Comparison of ENCODE assay signal across 21 cellular contexts in genomic region chr7:66638309-66639099, GRCh38. TPM values are rescaled to one million over a fixed set of nuclear protein-coding genes. Genes with fewer than 3 reads are reported as not detected.
DNase-seq lines count a peak whose midpoint lies in the region; ATAC-seq and TF ChIP-seq lines count a peak whose summit lies in the region.
"Had no signal": no experiment of that assay in that cellular context is flagged by ENCODE, and none has a peak within 500 bp of the region (broad histone marks: within the 10 kb centered on the region; RNA-seq: fewer than 3 reads in every experiment).

No MANE protein-coding gene starts in this region.

- H3K4me1 Mint-ChIP-seq in activated T-cell treated with anti-CD3 and anti-CD28 coated beads, Interleukin-2, amount 50 U/mL, for 24 hours (ENCODE audit: low read depth): peaks cover 21% of the 10 kb centered on the region
- H3K4me1 Mint-ChIP-seq in endothelial cell (ENCODE audit: unreplicated experiment) (peaks cover 9% of the 10 kb centered on the region), type B pancreatic cell (ENCODE audit: unreplicated experiment) (no peaks in the 10 kb centered on the region)

- ATAC-seq in PC-3 (no peak), GM18502 (IDR thresholded peaks at IDR 0.05; ENCODE audit: poor library complexity, unreplicated experiment) (no peak)
- no peak for ATAC-seq in stimulated activated naive CD8-positive, alpha-beta T cell treated with anti-CD3 and anti-CD28 coated beads, Interleukin-15, Interleukin-2, amounts not matched to agents 100 U/mL and 50 U/mL, for 24 hours

- no peak for DNase-seq in activated T-cell treated with anti-CD3 and anti-CD28 coated beads, Interleukin-2, amount 50 U/mL, for 24 hours
- no peak for DNase-seq in activated T-cell treated with anti-CD3 and anti-CD28 coated beads, Interleukin-2, amount 50 U/mL, for 1 hour
- no peak for DNase-seq in PC-3
- DNase-seq in endothelial cell (ENCODE audit: low spot score): no peak
- DNase-seq in type B pancreatic cell (ENCODE audit: extremely low spot score, unreplicated experiment): peak; percentile 70
- no peak for DNase-seq in stimulated activated naive CD8-positive, alpha-beta T cell treated with anti-CD3 and anti-CD28 coated beads, Interleukin-15, Interleukin-2, amounts not matched to agents 100 U/mL and 50 U/mL, for 24 hours
- no peak for DNase-seq in A172 (ENCODE audit: low spot score)
- DNase-seq: 8988T; Caco-2; CD4-positive, CD25-positive, alpha-beta regulatory T cell; MM.1S; NCI-H1105 treated with DMSO at 0.1 percent for 48 hours; NCI-H1694; NCI-H2107; NCI-H510A; NCI-H774; RPMI8226; SHP77 treated with DMSO at 0.1 percent for 48 hours; SK-N-SH had no signal

- no peaks in the 10 kb centered on the region for H3K36me3 ChIP-seq in PC-3 (ENCODE audit: low read depth, low read length)

- POLR2A ChIA-PET in PC-3 (lab: Charles Lee; ENCODE audit: unreplicated experiment): no interaction called here

- peaks cover 58% of the 10 kb centered on the region for H3K36me3 Mint-ChIP-seq in activated T-cell treated with anti-CD3 and anti-CD28 coated beads, Interleukin-2, amount 50 U/mL, for 24 hours (ENCODE audit: low read depth)
- H3K36me3 Mint-ChIP-seq in endothelial cell (ENCODE audit: low read depth, unreplicated experiment) (peaks cover 33% of the 10 kb centered on the region), type B pancreatic cell (peaks cover 7% of the 10 kb centered on the region)

- H3K27ac Mint-ChIP-seq in activated T-cell treated with anti-CD3 and anti-CD28 coated beads, Interleukin-2, amount 50 U/mL, for 24 hours: peak overlapping the region; percentile 49
- no peak overlapping the region for H3K27ac Mint-ChIP-seq in endothelial cell (ENCODE audit: unreplicated experiment)
- H3K27ac Mint-ChIP-seq in type B pancreatic cell: no peak overlapping the region
- H3K27ac Mint-ChIP-seq: B cell had no signal

- H3K4me3 ChIP-seq in PC-3 (ENCODE audit: low read length): no peak overlapping the region

- intact Hi-C loops in PC-3 (cut with micrococcal nuclease): no loop called here

- no TSS peak for BruUV-seq in PC-3 (replicated peaks; lab: Mats Ljungman, UMichigan)

- no peak overlapping the region for H3K9ac ChIP-seq in PC-3 (ENCODE audit: low read length)
- H3K9ac ChIP-seq: SK-N-SH had no signal

- no peak overlapping the region for H3K4me3 Mint-ChIP-seq in activated T-cell treated with anti-CD3 and anti-CD28 coated beads, Interleukin-2, amount 50 U/mL, for 24 hours
- H3K4me3 Mint-ChIP-seq in endothelial cell (ENCODE audit: unreplicated experiment): peak overlapping the region; percentile 56
- no peak overlapping the region for H3K4me3 Mint-ChIP-seq in type B pancreatic cell
- H3K4me3 Mint-ChIP-seq: B cell; CD4-positive, CD25-positive, alpha-beta regulatory T cell had no signal

- no peak overlapping the region for H3K27ac ChIP-seq in PC-3 (ENCODE audit: low read length)

- H3K9me3 ChIP-seq in PC-3 (ENCODE audit: low read length): no peaks in the 10 kb centered on the region
- H3K9me3 ChIP-seq: Caco-2, SK-N-SH had no signal

- TF ChIP-seq CTCF in PC-3 (conservative IDR thresholded peaks at IDR 0.05; ENCODE audit: low read depth, low read length) (0 out of 2 replicates have a peak, but pooled peaks have one; percentile 10), endothelial cell (IDR thresholded peaks at IDR 0.05; ENCODE audit: unreplicated experiment) (no peak), type B pancreatic cell (conservative IDR thresholded peaks at IDR 0.05) (no peak)

- H3K9me3 Mint-ChIP-seq in activated T-cell treated with anti-CD3 and anti-CD28 coated beads, Interleukin-2, amount 50 U/mL, for 24 hours: no peaks in the 10 kb centered on the region
- H3K9me3 Mint-ChIP-seq in endothelial cell (ENCODE audit: unreplicated experiment): no peaks in the 10 kb centered on the region
- H3K9me3 Mint-ChIP-seq in type B pancreatic cell: no peaks in the 10 kb centered on the region
- H3K9me3 Mint-ChIP-seq: CD4-positive, CD25-positive, alpha-beta regulatory T cell had no signal

- no peaks in the 10 kb centered on the region for H3F3A ChIP-seq in PC-3 (ENCODE audit: low read length, unreplicated experiment)

- H2AFZ ChIP-seq in PC-3 (ENCODE audit: low read length): no peak overlapping the region

- H3K79me2 ChIP-seq in PC-3 (ENCODE audit: low read length): no peaks in the 10 kb centered on the region

- no peaks in the 10 kb centered on the region for H3K9me2 ChIP-seq in PC-3 (replicated peaks; ENCODE audit: low read length)
- H3K9me2 ChIP-seq: SK-N-SH had no signal

- H4K20me1 ChIP-seq in PC-3 (ENCODE audit: low read length): no peaks in the 10 kb centered on the region

- H3K4me2 ChIP-seq in PC-3 (ENCODE audit: low read length): no peak overlapping the region
- H3K4me2 ChIP-seq: SK-N-SH had no signal

- H3K27me3 ChIP-seq in PC-3 (ENCODE audit: low read length): no peaks in the 10 kb centered on the region

- H3K4me1 ChIP-seq in PC-3 (ENCODE audit: insufficient read depth, low read length): no peaks in the 10 kb centered on the region; the same call in 1 of the 2 replicates

- CTCF ChIA-PET in PC-3 (lab: Charles Lee): no interaction called here

- no peaks in the 10 kb centered on the region for H3K27me3 Mint-ChIP-seq in activated T-cell treated with anti-CD3 and anti-CD28 coated beads, Interleukin-2, amount 50 U/mL, for 24 hours
- H3K27me3 Mint-ChIP-seq in endothelial cell (ENCODE audit: unreplicated experiment) (peaks cover 4% of the 10 kb centered on the region), type B pancreatic cell (no peaks in the 10 kb centered on the region)
- H3K27me3 Mint-ChIP-seq: B cell; CD4-positive, CD25-positive, alpha-beta regulatory T cell had no signal

RNA-seq across cellular contexts. Expression of gene KCTD7, which starts 9.8 kb away (rescaled TPM):
- total RNA-seq in PC-3 (2014; rRNA removed): 5.5 and 7.4 TPM in 2 replicates
- total RNA-seq in endothelial cell (ENCODE audit: unreplicated experiment): 14.6 TPM
- total RNA-seq in type B pancreatic cell (ENCODE audit: low replicate concordance): 6.7 and 13.7 TPM in 2 replicates
- 14.9 and 18.1 TPM in 2 replicates for total RNA-seq in A172 (2014; rRNA removed; shearing (Covaris generic))
